Comparison of ENCODE assay signal across 20 cellular contexts in the genomic region with DNA sequence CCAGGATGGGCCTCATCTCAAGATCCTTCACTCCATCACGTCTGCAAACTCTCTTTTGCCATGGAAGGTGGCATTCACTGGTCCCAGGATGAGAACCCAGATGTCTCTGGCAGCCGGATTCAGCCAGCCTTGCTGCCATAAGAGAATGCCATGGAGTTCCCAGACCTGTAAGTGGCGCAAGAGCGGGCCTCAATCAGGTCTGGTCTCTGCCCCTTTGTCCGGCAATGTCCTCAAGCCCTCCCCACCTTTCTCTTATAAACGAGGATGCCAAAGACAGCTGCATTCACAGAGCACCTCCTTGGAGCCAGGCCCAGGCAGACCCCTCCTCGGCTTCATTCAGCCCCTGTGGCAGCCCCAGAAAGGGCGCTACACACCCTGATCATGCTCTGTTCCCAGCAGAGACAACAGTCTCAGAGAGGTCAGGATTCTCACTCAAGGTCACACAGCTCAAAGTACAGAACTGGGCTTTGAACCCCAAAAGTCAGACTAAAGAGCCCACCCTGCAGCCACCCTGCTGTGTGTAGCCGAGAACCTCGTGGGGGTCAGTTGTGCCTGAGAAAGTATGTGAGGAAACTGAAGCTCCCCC.
DNase-seq lines count a peak whose midpoint lies in the region; ATAC-seq, FAIRE-seq and TF ChIP-seq lines count a peak whose summit lies in the region.
"Had no signal": no experiment of that assay in that cellular context is flagged by ENCODE, and none has a peak within 500 bp of the region (broad histone marks: within the 10 kb centered on the region; RNA-seq: fewer than 3 reads in every experiment).

No MANE protein-coding gene starts in this region.

- intact Hi-C loops in kidney (cut with DNase I): no loop called here

- H3K4me1 ChIP-seq in BLaER1: peaks cover 98% of the 10 kb centered on the region
- no peaks in the 10 kb centered on the region for H3K4me1 ChIP-seq in kidney (ENCODE audit: control insufficient read depth in 1 of 2, insufficient read depth in 1 of 2, low read depth in 1 of 2, low read length in 2 of 2)
- no peaks in the 10 kb centered on the region for H3K4me1 ChIP-seq in osteoblast (ENCODE audit: insufficient read depth, low read length)

- TF ChIP-seq CTCF in kidney (IDR thresholded peaks at IDR 0.05; ENCODE audit: borderline replicate concordance, extremely low read depth, insufficient read depth): no peak
- TF ChIP-seq CTCF in osteoblast (IDR thresholded peaks at IDR 0.05; ENCODE audit: extremely low read depth, low read depth, low read length): no peak

- H2AFZ ChIP-seq in osteoblast (ENCODE audit: low read length): no peak overlapping the region

- H4K20me1 ChIP-seq in BLaER1 (peaks cover 83% of the 10 kb centered on the region), osteoblast (ENCODE audit: insufficient read depth, low read length) (no peaks in the 10 kb centered on the region)

- no peaks in the 10 kb centered on the region for H3K36me3 ChIP-seq in BLaER1
- no peaks in the 10 kb centered on the region for H3K36me3 ChIP-seq in H7 (replicated peaks; ENCODE audit: control insufficient read depth, insufficient read depth, low read length)
- H3K36me3 ChIP-seq in kidney (ENCODE audit: control insufficient read depth in 1 of 2, insufficient read depth in 2 of 2, low read length in 2 of 2): no peaks in the 10 kb centered on the region
- H3K36me3 ChIP-seq in osteoblast (ENCODE audit: insufficient read depth, low read length): no peaks in the 10 kb centered on the region

- no peak for FAIRE-seq in kidney (lab: Jason Lieb, UNC)
- FAIRE-seq: A204.1, D721Med, GM12892, H1 had no signal

- H3K9me3 ChIP-seq in BLaER1 (no peaks in the 10 kb centered on the region), kidney (ENCODE audit: control insufficient read depth in 1 of 2, low read length in 2 of 2) (no peaks in the 10 kb centered on the region), osteoblast (ENCODE audit: low read depth, low read length) (no peaks in the 10 kb centered on the region)

- H3K4me3 ChIP-seq in BLaER1 (no peak overlapping the region), H7 (ENCODE audit: insufficient read depth, low read depth, low read length) (no peak overlapping the region), kidney (ENCODE audit: low read length in 2 of 2) (no peak overlapping the region), osteoblast (ENCODE audit: insufficient read depth, low read length) (no peak overlapping the region)

- H3K79me2 ChIP-seq in osteoblast (ENCODE audit: insufficient read depth, low read length): no peaks in the 10 kb centered on the region

- H3K9ac ChIP-seq in BLaER1: no peak overlapping the region
- H3K9ac ChIP-seq in kidney (ENCODE audit: low read length in 2 of 2): no peak overlapping the region

- H3K27me3 ChIP-seq in BLaER1 (peaks cover 55% of the 10 kb centered on the region), H7 (ENCODE audit: control insufficient read depth, insufficient read depth, low read length) (no peaks in the 10 kb centered on the region; the same call in 1 of the 2 replicates), osteoblast (ENCODE audit: insufficient read depth, low read length) (peaks cover 10% of the 10 kb centered on the region)

- ATAC-seq in GM18873 (IDR thresholded peaks at IDR 0.05; ENCODE audit: low FRiP score, unreplicated experiment): no peak
- ATAC-seq: CD8-positive, alpha-beta T cell had no signal

- peak overlapping the region; percentile 66 for H3K4me2 ChIP-seq in BLaER1
- H3K4me2 ChIP-seq in osteoblast (ENCODE audit: insufficient read depth, low read length): no peak overlapping the region

- no peak overlapping the region for H3K27ac ChIP-seq in BLaER1
- no peak overlapping the region for H3K27ac ChIP-seq in kidney (ENCODE audit: low read depth in 2 of 2, low read length in 2 of 2)
- no peak overlapping the region for H3K27ac ChIP-seq in osteoblast (ENCODE audit: low read depth, low read length)

- peak; percentile 44 for DNase-seq in H7
- peak; percentile 28 for DNase-seq in kidney
- peak; percentile 83 for DNase-seq in osteoblast (ENCODE audit: insufficient read length, low spot score, missing footprints)
- DNase-seq in DMS53 (lab: John Stamatoyannopoulos, UW): no peak
- DNase-seq in NCI-H1417 treated with DMSO at 0.1 percent for 48 hours (lab: John Stamatoyannopoulos, UW): no peak
- no peak for DNase-seq in occipital lobe (lab: John Stamatoyannopoulos, UW)
- DNase-seq: CD8-positive, alpha-beta T cell; COR-L47; DMS153; DND-41; GDM1; HCEC 1CT; HFFc6; IMR-90 had no signal

Comparison
In these comparisons a context has a peak if more than half of its experiments do, and no peak if none do; other contexts are left out.
1. DNase-seq: peak in H7 (single experiment), kidney (single experiment) and osteoblast (single experiment); none in DMS53 (single experiment), NCI-H1417 treated with DMSO at 0.1 percent for 48 hours (single experiment) and occipital lobe (single experiment).